In the genomic region with DNA sequence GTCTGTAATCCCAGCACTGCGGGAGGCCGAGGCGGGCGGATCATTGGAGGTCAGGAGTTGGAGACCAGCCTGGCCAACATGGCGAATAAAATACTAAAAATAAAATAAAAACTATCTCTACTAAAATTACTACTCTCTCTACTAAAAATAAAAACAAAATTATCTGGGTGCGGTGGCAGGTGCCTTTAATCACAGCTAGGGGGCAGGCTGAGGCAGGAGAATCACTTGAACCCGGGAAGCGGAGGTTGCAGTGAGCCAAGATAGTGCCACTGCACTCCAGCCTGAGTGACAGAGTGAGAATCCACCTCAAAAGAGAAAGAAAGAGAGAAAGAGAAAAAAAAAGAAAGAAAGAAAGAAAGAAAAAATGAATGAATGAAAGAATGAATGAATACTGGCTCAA, we compare ENCODE assay signal across 18 cellular contexts.
A peak's percentile ranks its signal among the peaks of the same experiment; 100 is the strongest.
DNase-seq lines count a peak whose midpoint lies in the region; TF ChIP-seq lines count a peak whose summit lies in the region.
"Had no signal": no experiment of that assay in that cellular context is flagged by ENCODE, and none has a peak within 500 bp of the region (broad histone marks: within the 10 kb centered on the region; RNA-seq: fewer than 3 reads in every experiment).

No MANE protein-coding gene starts in this region.

- no peak overlapping the region for H3K4me2 ChIP-seq in OCI-LY3 (ENCODE audit: low read length)

- DNase-seq in GM12865 (ENCODE audit: low read depth) (no peak), dorsolateral prefrontal cortex (no peak), type B pancreatic cell (ENCODE audit: extremely low spot score, unreplicated experiment) (no peak), NCI-H748 (lab: John Stamatoyannopoulos, UW; ENCODE audit: unreplicated experiment) (no peak), RKO (ENCODE audit: low spot score) (no peak), sigmoid colon (no peak)
- DNase-seq: activated T-cell treated with anti-CD3 and anti-CD28 coated beads, Interleukin-2, amount 50 U/mL, for 72 hours; COR-L47; HCEC 1CT; heart right ventricle; left ventricle myocardium inferior; mucosa of descending colon; NCI-H1417; NCI-H2107; NCI-H524; stimulated activated CD4-positive, alpha-beta T cell treated with anti-CD3 and anti-CD28 coated beads, Interleukin-2, amount 100 ng/mL, for 24 hours; stimulated activated naive CD4-positive, alpha-beta T cell had no signal

- H3K27ac ChIP-seq in OCI-LY3 (ENCODE audit: low read length) (no peak overlapping the region), dorsolateral prefrontal cortex (no peak overlapping the region), sigmoid colon (no peak overlapping the region)
- H3K27ac ChIP-seq: heart right ventricle, left ventricle myocardium inferior had no signal

- H3K4me3 ChIP-seq in GM12865 (ENCODE audit: low read depth, low read length) = no peak overlapping the region
- H3K4me3 ChIP-seq in OCI-LY3 (ENCODE audit: low read length) = no peak overlapping the region
- no peak overlapping the region for H3K4me3 ChIP-seq in dorsolateral prefrontal cortex
- H3K4me3 ChIP-seq in sigmoid colon = no peak overlapping the region
- H3K4me3 ChIP-seq: heart right ventricle, left ventricle myocardium inferior, mucosa of descending colon had no signal

- no peak overlapping the region for H3K4me3 Mint-ChIP-seq in type B pancreatic cell
- H3K4me3 Mint-ChIP-seq: activated T-cell treated with anti-CD3 and anti-CD28 coated beads, Interleukin-2, amount 50 U/mL, for 72 hours had no signal

- peaks cover 13% of the 10 kb centered on the region for H3K4me1 Mint-ChIP-seq in type B pancreatic cell (ENCODE audit: unreplicated experiment)

- H3K9me3 Mint-ChIP-seq in type B pancreatic cell = no peaks in the 10 kb centered on the region

- H3K79me2 ChIP-seq in OCI-LY3 (ENCODE audit: low read length) = peaks cover 20% of the 10 kb centered on the region; the same call in 1 of the 2 replicates

- H3K27ac Mint-ChIP-seq in type B pancreatic cell = no peak overlapping the region

- TF ChIP-seq CTCF in GM12865 (IDR thresholded peaks at IDR 0.05; ENCODE audit: insufficient read depth, low read depth, low read length, missing control alignments) = peak; percentile 0
- TF ChIP-seq CTCF in OCI-LY3 (IDR thresholded peaks at IDR 0.05; ENCODE audit: low read depth, low read length) = peak; percentile 21; the same call in 1 of the 2 replicates
- TF ChIP-seq CTCF in dorsolateral prefrontal cortex (IDR thresholded peaks at IDR 0.05 in 54 of 56, conservative IDR thresholded peaks at IDR 0.05 in 2 of 56; ENCODE audit: low read depth in 1 of 56, partially characterized antibody in 56 of 56) = peak in 33 of 56 donors; percentile 9 to 43 (median 27)
- TF ChIP-seq CTCF in type B pancreatic cell (conservative IDR thresholded peaks at IDR 0.05) = peak; percentile 43
- no peak for TF ChIP-seq CTCF in sigmoid colon (IDR thresholded peaks at IDR 0.05)

- no peaks in the 10 kb centered on the region for H3K27me3 Mint-ChIP-seq in type B pancreatic cell

- H3K27me3 ChIP-seq in OCI-LY3 (ENCODE audit: low read depth, low read length) (no peaks in the 10 kb centered on the region), dorsolateral prefrontal cortex (no peaks in the 10 kb centered on the region), sigmoid colon (no peaks in the 10 kb centered on the region)
- H3K27me3 ChIP-seq: heart right ventricle had no signal

- TF ChIP-seq POLR2A in sigmoid colon (IDR thresholded peaks at IDR 0.05) = no peak

- H3K4me1 ChIP-seq in OCI-LY3 (ENCODE audit: low read length) (no peaks in the 10 kb centered on the region), sigmoid colon (no peaks in the 10 kb centered on the region)

- H3K9me3 ChIP-seq in OCI-LY3 (ENCODE audit: insufficient read depth, low read length) (no peaks in the 10 kb centered on the region), sigmoid colon (no peaks in the 10 kb centered on the region)
- H3K9me3 ChIP-seq: heart right ventricle, left ventricle myocardium inferior, mucosa of descending colon had no signal

- intact Hi-C loops in dorsolateral prefrontal cortex (cut with DNase I) = no loop called here
- intact Hi-C loops in sigmoid colon (cut with DNase I) = no loop called here

- H4K20me1 ChIP-seq in OCI-LY3 (ENCODE audit: insufficient read depth, low read length) = peaks cover 33% of the 10 kb centered on the region

- WGBS in sigmoid colon, 2 donors = 97% methylated on average over 8 of the region's 8 CpGs

- H3K36me3 ChIP-seq in OCI-LY3 (replicated peaks; ENCODE audit: low read depth, low read length) (peaks cover 56% of the 10 kb centered on the region), sigmoid colon (no peaks in the 10 kb centered on the region)

- H3K9ac ChIP-seq in OCI-LY3 (ENCODE audit: low read length) = no peak overlapping the region

- H2AFZ ChIP-seq in OCI-LY3 (ENCODE audit: low read depth, low read length) = no peak overlapping the region

- no peaks in the 10 kb centered on the region for H3K36me3 Mint-ChIP-seq in type B pancreatic cell

- no peak for TF ChIP-seq EP300 in sigmoid colon (IDR thresholded peaks at IDR 0.05)

Comparison
In these comparisons a context has a peak if more than half of its experiments do, and no peak if none do; other contexts are left out.
1. CTCF ChIP-seq: peak in GM12865 (single experiment), OCI-LY3 (single experiment), dorsolateral prefrontal cortex (33 of 56) and type B pancreatic cell (single experiment); none in sigmoid colon (0 of 4).